18 cellular contexts compared by ENCODE assay signal in the genomic region with DNA sequence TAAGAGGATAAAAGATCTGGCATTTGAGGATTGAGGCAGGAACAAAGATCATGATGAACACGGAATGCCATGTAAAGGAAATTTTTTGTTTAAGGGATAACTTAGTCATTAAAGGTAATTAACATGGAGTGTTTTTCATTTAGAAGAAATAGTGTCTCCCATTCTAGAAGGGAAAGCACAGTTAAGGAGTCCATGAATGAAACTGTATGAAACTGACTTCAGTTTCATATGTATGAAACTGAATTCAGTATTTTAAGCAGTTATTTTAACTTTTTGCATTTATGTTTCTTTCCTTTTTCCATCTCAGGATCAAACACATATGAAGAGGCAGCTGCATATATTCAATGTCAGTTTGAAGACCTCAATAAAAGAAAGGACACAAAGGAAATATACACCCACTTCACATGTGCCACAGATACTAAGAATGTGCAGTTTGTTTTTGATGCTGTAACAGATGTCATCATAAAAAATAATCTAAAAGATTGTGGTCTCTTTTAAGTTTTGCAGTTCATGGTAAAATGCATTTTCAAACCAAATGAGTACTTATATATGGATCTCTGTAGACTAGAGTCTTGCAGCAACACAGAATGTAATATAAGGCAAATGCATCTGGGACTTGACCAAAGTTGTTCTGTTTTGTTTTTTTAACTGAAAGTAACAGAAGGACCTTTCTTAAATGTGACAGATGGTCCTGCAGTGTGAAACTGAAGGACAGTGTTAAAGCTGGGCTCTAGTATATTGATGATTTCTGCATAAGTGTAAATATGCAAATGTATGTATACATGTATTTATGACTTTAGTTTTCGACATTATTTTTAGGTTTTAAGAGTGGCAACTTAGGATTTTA.
A peak's percentile ranks its signal among the peaks of the same experiment; 100 is the strongest.
DNase-seq lines count a peak whose midpoint lies in the region; ATAC-seq, FAIRE-seq and TF ChIP-seq lines count a peak whose summit lies in the region.
"Had no signal": no experiment of that assay in that cellular context is flagged by ENCODE, and none has a peak within 500 bp of the region (broad histone marks: within the 10 kb centered on the region; RNA-seq: fewer than 3 reads in every experiment).

No MANE protein-coding gene starts in this region.

- CTCF ChIA-PET in activated CD4-positive, alpha-beta T cell treated with anti-CD3 and anti-CD28 coated beads for 36 hours (lab: Charles Lee), result no interaction called here
- CTCF ChIA-PET in activated CD4-positive, alpha-beta T cell treated with anti-CD3 and anti-CD28 coated beads, Interleukin-2, amount 10 ng/mL, durations not matched to agents 7 days and 5 days (lab: Charles Lee), result no interaction called here

- FAIRE-seq in D721Med (lab: Jason Lieb, UNC), result no peak

- intact Hi-C loops in activated CD4-positive, alpha-beta T cell treated with anti-CD3 and anti-CD28 coated beads for 36 hours (cut with DNase I, micrococcal nuclease), result loop anchor here (1.0 to 5.0 kb wide), 3 partner anchors 40 to 129 kb away; no protein-coding TSS in a partner anchor

- no peak overlapping the region for H3K27ac Mint-ChIP-seq in activated CD4-positive, alpha-beta T cell treated with anti-CD3 and anti-CD28 coated beads for 36 hours
- H3K27ac Mint-ChIP-seq in activated CD4-positive, alpha-beta T cell treated with anti-CD3 and anti-CD28 coated beads, Interleukin-2, amount 10 ng/mL, durations not matched to agents 7 days and 5 days, result no peak overlapping the region
- no peak overlapping the region for H3K27ac Mint-ChIP-seq in glutamatergic neuron (ENCODE audit: unreplicated experiment)
- H3K27ac Mint-ChIP-seq: activated B cell treated with CpG ODN at 0.5 μM for 24 hours; activated naive CD4-positive, alpha-beta T cell treated with anti-CD3 and anti-CD28 coated beads, Interleukin-2, amount 50 U/mL, for 72 hours; CD4-positive, CD25-positive, alpha-beta regulatory T cell; T-helper 1 cell treated with Interleukin-12 subunit alpha and Interleukin-12 subunit beta and Interleukin-4 antibody, amounts not matched to agents 30 μg/mL and 1 μg/mL, for 36 hours had no signal

- TF ChIP-seq CTCF in glutamatergic neuron (IDR thresholded peaks at IDR 0.05; ENCODE audit: partially characterized antibody, unreplicated experiment) (no peak), D721Med (IDR thresholded peaks at IDR 0.05; ENCODE audit: insufficient read depth, missing control alignments) (no peak)

- no peaks in the 10 kb centered on the region for H3K9me3 Mint-ChIP-seq in activated CD4-positive, alpha-beta T cell treated with anti-CD3 and anti-CD28 coated beads for 36 hours (ENCODE audit: low read depth)
- no peaks in the 10 kb centered on the region for H3K9me3 Mint-ChIP-seq in activated CD4-positive, alpha-beta T cell treated with anti-CD3 and anti-CD28 coated beads, Interleukin-2, amount 10 ng/mL, durations not matched to agents 7 days and 5 days
- H3K9me3 Mint-ChIP-seq in glutamatergic neuron (ENCODE audit: unreplicated experiment), result peaks cover 3% of the 10 kb centered on the region
- H3K9me3 Mint-ChIP-seq: activated B cell treated with CpG ODN at 0.5 μM for 24 hours; brain; T-helper 1 cell treated with Interleukin-12 subunit alpha and Interleukin-12 subunit beta and Interleukin-4 antibody, amounts not matched to agents 30 μg/mL and 1 μg/mL, for 36 hours had no signal

- peaks cover 2% of the 10 kb centered on the region for H3K27me3 Mint-ChIP-seq in activated CD4-positive, alpha-beta T cell treated with anti-CD3 and anti-CD28 coated beads for 36 hours
- no peaks in the 10 kb centered on the region for H3K27me3 Mint-ChIP-seq in activated CD4-positive, alpha-beta T cell treated with anti-CD3 and anti-CD28 coated beads, Interleukin-2, amount 10 ng/mL, durations not matched to agents 7 days and 5 days
- H3K27me3 Mint-ChIP-seq in glutamatergic neuron (ENCODE audit: unreplicated experiment), result no peaks in the 10 kb centered on the region
- H3K27me3 Mint-ChIP-seq: activated B cell treated with CpG ODN at 0.5 μM for 24 hours; brain; CD4-positive, CD25-positive, alpha-beta regulatory T cell had no signal

- H3K4me3 Mint-ChIP-seq in activated CD4-positive, alpha-beta T cell treated with anti-CD3 and anti-CD28 coated beads for 36 hours, result no peak overlapping the region
- no peak overlapping the region for H3K4me3 Mint-ChIP-seq in activated CD4-positive, alpha-beta T cell treated with anti-CD3 and anti-CD28 coated beads, Interleukin-2, amount 10 ng/mL, durations not matched to agents 7 days and 5 days
- H3K4me3 Mint-ChIP-seq in glutamatergic neuron (ENCODE audit: unreplicated experiment), result peak overlapping the region; percentile 60
- H3K4me3 Mint-ChIP-seq: activated B cell treated with CpG ODN at 0.5 μM for 24 hours; brain; CD4-positive, CD25-positive, alpha-beta regulatory T cell; T-helper 1 cell treated with Interleukin-12 subunit alpha and Interleukin-12 subunit beta and Interleukin-4 antibody, amounts not matched to agents 30 μg/mL and 1 μg/mL, for 36 hours had no signal

- H3K36me3 Mint-ChIP-seq in activated CD4-positive, alpha-beta T cell treated with anti-CD3 and anti-CD28 coated beads for 36 hours (ENCODE audit: low read depth), result no peaks in the 10 kb centered on the region
- no peaks in the 10 kb centered on the region for H3K36me3 Mint-ChIP-seq in activated CD4-positive, alpha-beta T cell treated with anti-CD3 and anti-CD28 coated beads, Interleukin-2, amount 10 ng/mL, durations not matched to agents 7 days and 5 days (ENCODE audit: low read depth)
- H3K36me3 Mint-ChIP-seq in glutamatergic neuron (ENCODE audit: unreplicated experiment), result no peaks in the 10 kb centered on the region
- H3K36me3 Mint-ChIP-seq: CD4-positive, CD25-positive, alpha-beta regulatory T cell had no signal

- POLR2A ChIA-PET in activated CD4-positive, alpha-beta T cell treated with anti-CD3 and anti-CD28 coated beads for 36 hours (lab: Charles Lee), result no interaction called here
- POLR2A ChIA-PET in activated CD4-positive, alpha-beta T cell treated with anti-CD3 and anti-CD28 coated beads, Interleukin-2, amount 10 ng/mL, durations not matched to agents 7 days and 5 days (lab: Charles Lee), result no interaction called here

- no peak for DNase-seq in activated CD4-positive, alpha-beta T cell treated with anti-CD3 and anti-CD28 coated beads for 36 hours
- no peak for DNase-seq in activated CD4-positive, alpha-beta T cell treated with anti-CD3 and anti-CD28 coated beads, Interleukin-2, amount 10 ng/mL, durations not matched to agents 7 days and 5 days
- peak; percentile 5 for DNase-seq in NCI-H1694 (lab: John Stamatoyannopoulos, UW)
- no peak for DNase-seq in glutamatergic neuron
- DNase-seq in NK-92 treated with Interleukin-12 subunit alpha and Interleukin-12 subunit beta, amount 100 ng/mL, for 24 hours (lab: John Stamatoyannopoulos, UW), result no peak
- no peak for DNase-seq in D721Med (ENCODE audit: insufficient read length, low spot score)
- DNase-seq: activated B cell treated with CpG ODN at 0.5 μM for 24 hours; CD4-positive, CD25-positive, alpha-beta regulatory T cell; EL; H7; left cardiac atrium; retina; Right ventricle myocardium superior had no signal

- peak; percentile 45 for ATAC-seq in activated CD4-positive, alpha-beta T cell treated with anti-CD3 and anti-CD28 coated beads for 36 hours
- ATAC-seq in GM18867 (IDR thresholded peaks at IDR 0.05; ENCODE audit: unreplicated experiment) (peak; percentile 62), GM19452 (IDR thresholded peaks at IDR 0.05; ENCODE audit: unreplicated experiment) (no peak)
- ATAC-seq: left cardiac atrium had no signal

- H3K4me1 Mint-ChIP-seq in activated CD4-positive, alpha-beta T cell treated with anti-CD3 and anti-CD28 coated beads for 36 hours, result peaks cover 14% of the 10 kb centered on the region
- H3K4me1 Mint-ChIP-seq in activated CD4-positive, alpha-beta T cell treated with anti-CD3 and anti-CD28 coated beads, Interleukin-2, amount 10 ng/mL, durations not matched to agents 7 days and 5 days, result peaks cover 8% of the 10 kb centered on the region
- H3K4me1 Mint-ChIP-seq in glutamatergic neuron (ENCODE audit: low read depth, unreplicated experiment), result peaks cover 24% of the 10 kb centered on the region
- H3K4me1 Mint-ChIP-seq: activated B cell treated with CpG ODN at 0.5 μM for 24 hours; CD4-positive, CD25-positive, alpha-beta regulatory T cell had no signal
